Comparison of ENCODE assay signal across 8 cellular contexts in genomic region chr2:216057688-216058193, GRCh38. TPM values are rescaled to one million over a fixed set of nuclear protein-coding genes. Genes with fewer than 3 reads are reported as not detected.
DNase-seq lines count a peak whose midpoint lies in the region; ATAC-seq lines count a peak whose summit lies in the region.

No MANE protein-coding gene starts in this region.

- peak overlapping the region; percentile 94 to 98 (median 96) for H3K27ac Mint-ChIP-seq in immature natural killer cell

- peaks cover 5 to 16% (median 10%) of the 10 kb centered on the region in 3 donors for H3K36me3 Mint-ChIP-seq in immature natural killer cell

- H3K4me3 Mint-ChIP-seq in immature natural killer cell = peak overlapping the region; percentile 76 to 86 (median 84)

- peak; percentile 85 for ATAC-seq in GM21576 (IDR thresholded peaks at IDR 0.05; ENCODE audit: unreplicated experiment)

- intact Hi-C loops in head of caudate nucleus (cut with DNase I) = no loop called here

- H3K27me3 Mint-ChIP-seq in immature natural killer cell (ENCODE audit: low read depth in 3 of 3) = no peaks in the 10 kb centered on the region

- H3K9me3 Mint-ChIP-seq in immature natural killer cell = no peaks in the 10 kb centered on the region

- peaks cover 35 to 45% of the 10 kb centered on the region in 2 donors for H3K4me1 Mint-ChIP-seq in immature natural killer cell

- DNase-seq in ELR (ENCODE audit: low read depth) = peak; percentile 42
- peak; percentile 88 for DNase-seq in LHCN-M2 (ENCODE audit: low read depth)
- DNase-seq in activated T-cell treated with anti-CD3 and anti-CD28 coated beads for 48 hours (ENCODE audit: low read depth) = peak; percentile 41
- DNase-seq in immature natural killer cell = peak; percentile 66 to 72 (median 71)
- peak in 2 of 3 donors; percentile 12 to 31 for DNase-seq in stimulated activated CD4-positive, alpha-beta T cell treated with anti-CD3 and anti-CD28 coated beads, TNF-alpha, amount 100 ng/mL, for 48 hours (ENCODE audit: low read depth in 3 of 3)
- no peak for DNase-seq in head of caudate nucleus
- no peak for DNase-seq in NCI-H82 (lab: John Stamatoyannopoulos, UW)

RNA-seq across cellular contexts. Expression of gene PECR, which starts 23.9 kb away (rescaled TPM):
- 9.2 and 12.0 TPM in 2 replicates for total RNA-seq in LHCN-M2 (2014; rRNA removed)
- polyA plus RNA-seq in LHCN-M2 (2012) = 10.8 TPM
- polyA plus RNA-seq in immature natural killer cell = 10 to 100 TPM; 23.2 to 32.4 (median 23.8) TPM

RNA-seq across cellular contexts. Expression of gene TMEM169, which starts 24.0 kb away (rescaled TPM):
- total RNA-seq in LHCN-M2 (2014; rRNA removed) = 4.6 and 5.1 TPM in 2 replicates
- polyA plus RNA-seq in LHCN-M2 (2012) = 5.3 TPM
- 1 to 10 TPM in 1 of 3 donors, under 1 TPM in 1, not detected in 1; 0.49 to 1.0 TPM for polyA plus RNA-seq in immature natural killer cell

RNA-seq across cellular contexts. Expression of gene MREG, which starts 44.4 kb away (rescaled TPM):
- total RNA-seq in LHCN-M2 (2014; rRNA removed) = 3.6 and 4.8 TPM in 2 replicates
- polyA plus RNA-seq in LHCN-M2 (2012) = 1.3 TPM
- 1 to 10 TPM in 2 of 3 donors, not detected in 1; 1.1 to 1.2 TPM for polyA plus RNA-seq in immature natural killer cell

RNA-seq across cellular contexts. Expression of gene XRCC5, which starts 51.4 kb away (rescaled TPM):
- 374 and 398 TPM in 2 replicates for total RNA-seq in LHCN-M2 (2014; rRNA removed)
- 169 TPM for polyA plus RNA-seq in LHCN-M2 (2012)
- polyA plus RNA-seq in immature natural killer cell = 100 to 1,000 TPM; 301 to 350 (median 303) TPM

Comparison
In these comparisons a context has a peak if more than half of its experiments do, and no peak if none do; other contexts are left out.
1. DNase-seq: peak in ELR (single experiment), LHCN-M2 (single experiment), activated T-cell treated with anti-CD3 and anti-CD28 coated beads for 48 hours (single experiment), immature natural killer cell (3 of 3) and stimulated activated CD4-positive, alpha-beta T cell treated with anti-CD3 and anti-CD28 coated beads, TNF-alpha, amount 100 ng/mL, for 48 hours (2 of 3); none in head of caudate nucleus (0 of 42) and NCI-H82 (single experiment).